ENCODE assay signal across 1 cellular context in genomic region chrX:16718824-16719333, GRCh38.
TF ChIP-seq lines count a peak whose summit lies in the region.

No MANE protein-coding gene starts in this region.

TF ChIP-seq in HepG2, 621 proteins besides CTCF, POLR2A, EP300 and RAD21 (continued from another document):
- TF ChIP-seq ZNF800 (CRISPR knock-in tag; IDR thresholded peaks at IDR 0.05) (no peak), NRL (CRISPR knock-in tag; IDR thresholded peaks at IDR 0.05; ENCODE audit: borderline replicate concordance) (no peak), GPN1 (CRISPR knock-in tag; IDR thresholded peaks at IDR 0.05; ENCODE audit: borderline replicate concordance) (no peak), REXO4 (CRISPR knock-in tag; IDR thresholded peaks at IDR 0.05; ENCODE audit: borderline replicate concordance) (no peak), ZNF562 (CRISPR knock-in tag; IDR thresholded peaks at IDR 0.05; ENCODE audit: borderline replicate concordance) (no peak), MYPOP (CRISPR knock-in tag; IDR thresholded peaks at IDR 0.05) (no peak), XRCC5 (optimal IDR thresholded peaks at IDR 0.05; ENCODE audit: low read length) (no peak), SP140L (CRISPR knock-in tag; IDR thresholded peaks at IDR 0.05; ENCODE audit: borderline replicate concordance) (no peak), DDIT3 (CRISPR knock-in tag; IDR thresholded peaks at IDR 0.05) (no peak)
